8 cellular contexts compared by ENCODE assay signal in the genomic region with DNA sequence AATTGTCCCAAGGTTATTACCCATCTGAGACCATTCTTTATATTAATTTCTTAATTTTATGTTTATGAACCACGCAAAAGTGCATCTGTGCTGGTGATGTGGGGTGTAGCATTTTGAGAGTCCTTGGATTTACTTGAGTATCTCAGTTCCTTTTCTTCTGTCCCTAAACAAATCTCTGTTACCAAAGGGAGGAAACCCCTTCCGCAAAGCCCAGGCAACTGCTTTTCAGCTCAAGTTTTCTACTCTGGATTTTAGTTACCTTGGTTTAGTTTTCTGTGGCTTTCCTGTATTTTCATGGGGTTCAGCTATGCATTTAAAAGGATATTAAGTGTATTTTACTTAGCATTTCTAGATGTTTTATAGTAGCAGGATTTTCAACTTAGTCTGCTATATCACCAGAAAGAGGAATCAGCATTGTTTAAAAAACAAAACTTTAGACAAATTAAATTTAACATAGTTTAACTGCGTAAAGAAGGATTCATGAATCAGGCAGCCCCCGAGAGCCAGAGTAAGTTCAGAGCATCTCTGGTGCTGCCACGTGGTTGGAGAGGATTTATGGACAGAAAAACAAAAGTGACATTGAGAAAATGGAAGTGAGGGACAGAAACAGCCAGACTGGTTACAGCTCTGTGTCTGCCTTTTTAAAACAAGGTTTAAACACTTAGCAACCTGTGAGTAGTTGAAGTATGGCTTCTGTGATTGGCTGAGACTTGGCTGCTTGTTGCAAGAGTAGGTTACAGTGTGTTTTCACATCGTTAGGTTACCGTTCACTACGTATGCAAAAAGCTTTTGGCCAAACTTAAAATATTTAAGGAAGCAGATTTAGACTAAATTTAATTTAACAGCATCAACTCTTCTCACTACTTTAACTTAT. TPM values are rescaled to one million over a fixed set of nuclear protein-coding genes. Genes with fewer than 3 reads are reported as not detected.
DNase-seq lines count a peak whose midpoint lies in the region; ATAC-seq lines count a peak whose summit lies in the region.

No MANE protein-coding gene starts in this region.

- no peaks in the 10 kb centered on the region for H3K9me3 ChIP-seq in effector memory CD4-positive, alpha-beta T cell (ENCODE audit: control insufficient read depth, low read length)

- ATAC-seq in GM18517 (IDR thresholded peaks at IDR 0.05; ENCODE audit: unreplicated experiment): peak; percentile 59
- peak; percentile 81 for ATAC-seq in HG02885 (IDR thresholded peaks at IDR 0.05; ENCODE audit: poor library complexity, unreplicated experiment)

- no peak overlapping the region for H3K4me3 ChIP-seq in effector memory CD4-positive, alpha-beta T cell (ENCODE audit: insufficient read depth, low read depth, low read length, poor library complexity, severe bottlenecking)

- DNase-seq in AG20443 (ENCODE audit: low spot score): peak; percentile 20
- peak; percentile 79 for DNase-seq in NCI-H69 (lab: John Stamatoyannopoulos, UW)
- DNase-seq in dermis microvascular lymphatic vessel endothelial cell (ENCODE audit: low read depth in 2 of 2): peak; percentile 56 to 71
- DNase-seq in renal cortical epithelial cell (ENCODE audit: low read depth): peak; percentile 85
- DNase-seq in HuH-7.5 (ENCODE audit: low spot score): no peak
- no peak for DNase-seq in effector memory CD4-positive, alpha-beta T cell

- no peak overlapping the region for H3K27ac ChIP-seq in effector memory CD4-positive, alpha-beta T cell (ENCODE audit: insufficient read depth, low read length, poor library complexity, severe bottlenecking)

- H3K36me3 ChIP-seq in effector memory CD4-positive, alpha-beta T cell (ENCODE audit: control insufficient read depth, insufficient read depth, low read length): no peaks in the 10 kb centered on the region

- no peaks in the 10 kb centered on the region for H3K27me3 ChIP-seq in effector memory CD4-positive, alpha-beta T cell (replicated peaks; ENCODE audit: control insufficient read depth, insufficient read depth, low read length, poor library complexity, severe bottlenecking)

- no peaks in the 10 kb centered on the region for H3K4me1 ChIP-seq in effector memory CD4-positive, alpha-beta T cell (ENCODE audit: control insufficient read depth, insufficient read depth, low read length, poor library complexity, severe bottlenecking)

RNA-seq across cellular contexts. Expression of a gene that starts 9.6 kb away (rescaled TPM):
- total RNA-seq in dermis microvascular lymphatic vessel endothelial cell: 137 and 314 TPM in 2 replicates
- 56.4 and 57.3 TPM in 2 replicates for total RNA-seq in renal cortical epithelial cell

RNA-seq across cellular contexts. Expression of a gene that starts 20.4 kb away (rescaled TPM):
- 31.7 and 49.2 TPM in 2 replicates for total RNA-seq in dermis microvascular lymphatic vessel endothelial cell
- total RNA-seq in renal cortical epithelial cell: 31.6 and 51.4 TPM in 2 replicates

Comparison
In these comparisons a context has a peak if more than half of its experiments do, and no peak if none do; other contexts are left out.
1. DNase-seq: peak in AG20443 (single experiment), NCI-H69 (single experiment), dermis microvascular lymphatic vessel endothelial cell (2 of 2) and renal cortical epithelial cell (single experiment); none in HuH-7.5 (single experiment) and effector memory CD4-positive, alpha-beta T cell (0 of 3).